In genomic region chr3:17401912-17402311, GRCh38 we compare ENCODE assay signal across 24 cellular contexts.
"Had no signal": no experiment of that assay in that cellular context is flagged by ENCODE, and none has a peak within 500 bp of the region (broad histone marks: within the 10 kb centered on the region; RNA-seq: fewer than 3 reads in every experiment).

No MANE protein-coding gene starts in this region.

- H2AFZ ChIP-seq: parathyroid adenoma had no signal

- H3K27ac ChIP-seq: lower lobe of right lung, parathyroid adenoma, psoas muscle, right lobe of liver, skin epidermis, stomach, testis, thyroid gland, transverse colon, upper lobe of left lung, vagina had no signal

- H3K27me3 ChIP-seq: right lobe of liver, stomach, testis, thyroid gland, transverse colon, upper lobe of left lung, vagina had no signal

- H3K4me1 Mint-ChIP-seq: naive thymus-derived CD4-positive, alpha-beta T cell had no signal

- H3K9me3 Mint-ChIP-seq: mesothelial cell of epicardium; naive thymus-derived CD4-positive, alpha-beta T cell; natural killer cell treated with Interleukin-12 subunit alpha and Interleukin-12 subunit beta and Interleukin-15 and Interleukin-18, amount 100 ng/mL, for 72 hours; stimulated activated naive B cell treated with anti-CD40 and anti-IgM and Interleukin-4, amounts not matched to agents 10 μg/mL and 1 μg/mL and 100 μg/mL, for 72 hours had no signal

- ATAC-seq: lower lobe of right lung; naive thymus-derived CD4-positive, alpha-beta T cell; natural killer cell treated with Interleukin-12 subunit alpha and Interleukin-12 subunit beta and Interleukin-15 and Interleukin-18, amount 100 ng/mL, for 72 hours; right lobe of liver; stimulated activated naive B cell treated with anti-CD40 and anti-IgM and Interleukin-4, amounts not matched to agents 10 μg/mL and 1 μg/mL and 100 μg/mL, for 72 hours; stimulated activated naive CD8-positive, alpha-beta T cell treated with anti-CD3 and anti-CD28 coated beads, Interleukin-15, Interleukin-2, amounts not matched to agents 100 U/mL and 50 U/mL, for 24 hours had no signal

- H3K9me3 ChIP-seq: lower lobe of right lung, psoas muscle, right lobe of liver, stomach, testis, thyroid gland, transverse colon, upper lobe of left lung, vagina had no signal

- H3K27me3 Mint-ChIP-seq: naive thymus-derived CD4-positive, alpha-beta T cell; natural killer cell treated with Interleukin-12 subunit alpha and Interleukin-12 subunit beta and Interleukin-15 and Interleukin-18, amount 100 ng/mL, for 72 hours; stimulated activated naive B cell treated with anti-CD40 and anti-IgM and Interleukin-4, amounts not matched to agents 10 μg/mL and 1 μg/mL and 100 μg/mL, for 72 hours had no signal

- H3K4me1 ChIP-seq: lower lobe of right lung, parathyroid adenoma, psoas muscle, right lobe of liver, testis, thyroid gland, transverse colon, upper lobe of left lung, vagina had no signal

- H3K36me3 ChIP-seq: thyroid gland had no signal

- DNase-seq: hippocampal formation; kidney; lower lobe of right lung; mammary epithelial cell; mesendoderm; naive thymus-derived CD4-positive, alpha-beta T cell; psoas muscle; right lobe of liver; stimulated activated CD4-positive, alpha-beta T cell treated with anti-CD3 and anti-CD28 coated beads, Interleukin-12 subunit alpha, Interleukin-12 subunit beta, amount 100 ng/mL, for 4 hours; stimulated activated CD4-positive, alpha-beta T cell treated with anti-CD3 and anti-CD28 coated beads, Interleukin-15, amount 100 ng/mL, for 24 hours; stimulated activated CD4-positive, alpha-beta T cell treated with anti-CD3 and anti-CD28 coated beads, Interleukin-2, amount 100 ng/mL, for 24 hours; stimulated activated CD4-positive, alpha-beta T cell treated with anti-CD3 and anti-CD28 coated beads, Interleukin-4, amount 100 ng/mL, for 1 hour; stimulated activated naive B cell treated with anti-CD40 and anti-IgM and Interleukin-4, amounts not matched to agents 10 μg/mL and 1 μg/mL and 100 μg/mL, for 72 hours; stimulated activated naive CD8-positive, alpha-beta T cell treated with anti-CD3 and anti-CD28 coated beads, Interleukin-15, Interleukin-2, amounts not matched to agents 100 U/mL and 50 U/mL, for 24 hours; stomach; testis; thyroid gland; transverse colon; upper lobe of left lung had no signal

- H3K4me3 ChIP-seq: lower lobe of right lung, psoas muscle, right lobe of liver, skin epidermis, stomach, testis, thyroid gland, transverse colon, upper lobe of left lung, vagina had no signal

- H3K9ac ChIP-seq: parathyroid adenoma had no signal

- H3K4me3 Mint-ChIP-seq: mesothelial cell of epicardium; naive thymus-derived CD4-positive, alpha-beta T cell; natural killer cell treated with Interleukin-12 subunit alpha and Interleukin-12 subunit beta and Interleukin-15 and Interleukin-18, amount 100 ng/mL, for 72 hours; stimulated activated naive B cell treated with anti-CD40 and anti-IgM and Interleukin-4, amounts not matched to agents 10 μg/mL and 1 μg/mL and 100 μg/mL, for 72 hours had no signal

- H3K36me3 Mint-ChIP-seq: natural killer cell treated with Interleukin-12 subunit alpha and Interleukin-12 subunit beta and Interleukin-15 and Interleukin-18, amount 100 ng/mL, for 72 hours had no signal

- H3K27ac Mint-ChIP-seq: mesothelial cell of epicardium; naive thymus-derived CD4-positive, alpha-beta T cell; natural killer cell treated with Interleukin-12 subunit alpha and Interleukin-12 subunit beta and Interleukin-15 and Interleukin-18, amount 100 ng/mL, for 72 hours; stimulated activated naive B cell treated with anti-CD40 and anti-IgM and Interleukin-4, amounts not matched to agents 10 μg/mL and 1 μg/mL and 100 μg/mL, for 72 hours had no signal
